19 cellular contexts compared by ENCODE assay signal in genomic region chr7:91090684-91091083, GRCh38.
A peak's percentile ranks its signal among the peaks of the same experiment; 100 is the strongest.
DNase-seq lines count a peak whose midpoint lies in the region; ATAC-seq, FAIRE-seq and TF ChIP-seq lines count a peak whose summit lies in the region.
"Had no signal": no experiment of that assay in that cellular context is flagged by ENCODE, and none has a peak within 500 bp of the region (broad histone marks: within the 10 kb centered on the region; RNA-seq: fewer than 3 reads in every experiment).

No MANE protein-coding gene starts in this region.

- H3K4me3 ChIP-seq in left ventricle myocardium inferior: no peak overlapping the region
- H3K4me3 ChIP-seq: GM12878, GM23248, HAP-1 had no signal

- DNase-seq in GM12891 (ENCODE audit: insufficient read length, low spot score) (no peak), Right ventricle myocardium superior (no peak), left ventricle myocardium inferior (no peak), mucosa of gallbladder (ENCODE audit: low spot score) (no peak)
- no peak for DNase-seq in activated CD8-positive, alpha-beta memory T cell treated with anti-CD3 and anti-CD28 coated beads for 24 hours
- no peak for DNase-seq in activated T-cell treated with anti-CD3 and anti-CD28 coated beads, Interleukin-2, amount 50 U/mL, for 48 hours
- DNase-seq: ACHN; BE2C; C1 segment of cervical spinal cord; CD4-positive, CD25-positive, alpha-beta regulatory T cell; CD8-positive, alpha-beta memory T cell; COR-L47; DMS 273 treated with DMSO at 0.1 percent for 48 hours; DND-41; EL; GM23248 had no signal

- no peaks in the 10 kb centered on the region for H3K9me3 ChIP-seq in left ventricle myocardium inferior (replicated peaks)
- H3K9me3 ChIP-seq: BE2C, HAP-1 had no signal

- TF ChIP-seq CTCF in left ventricle myocardium inferior (IDR thresholded peaks at IDR 0.05; ENCODE audit: borderline replicate concordance): no peak

- peak; percentile 54 for FAIRE-seq in GM12891 (lab: Jason Lieb, UNC)
- FAIRE-seq: GM12878, GM19239 had no signal

- H3K4me1 ChIP-seq in left ventricle myocardium inferior: peaks cover 12% of the 10 kb centered on the region
- H3K4me1 ChIP-seq: BE2C had no signal

- no peaks in the 10 kb centered on the region for H3K36me3 ChIP-seq in left ventricle myocardium inferior
- H3K36me3 ChIP-seq: BE2C, HAP-1 had no signal

- intact Hi-C loops in Right ventricle myocardium superior (cut with DNase I): no loop called here
- intact Hi-C loops in left ventricle myocardium inferior (cut with micrococcal nuclease): no loop called here

- ATAC-seq in Right ventricle myocardium superior (ENCODE audit: poor library complexity): peak; percentile 80
- ATAC-seq: GM12878 had no signal

- H3K27me3 ChIP-seq in left ventricle myocardium inferior (ENCODE audit: low read depth): no peaks in the 10 kb centered on the region
- H3K27me3 ChIP-seq: BE2C had no signal

- H3K27ac ChIP-seq in left ventricle myocardium inferior (replicated peaks): peak overlapping the region; percentile 38
- H3K27ac ChIP-seq: GM23248 had no signal

- no peak for TF ChIP-seq POLR2A in GM12891 (IDR thresholded peaks at IDR 0.05; ENCODE audit: low read depth, low read length)

TF ChIP-seq in GM12891, 5 proteins besides CTCF, POLR2A, EP300 and RAD21:
- TF ChIP-seq POLR2AphosphoS5 (IDR thresholded peaks at IDR 0.05; ENCODE audit: low read depth, low read length): no peak
- TF ChIP-seq POU2F2 (IDR thresholded peaks at IDR 0.05; ENCODE audit: low read depth, low read length): no peak
